ENCODE assay signal across 8 cellular contexts in genomic region chr17:35372846-35373531, GRCh38.
DNase-seq lines count a peak whose midpoint lies in the region; ATAC-seq and TF ChIP-seq lines count a peak whose summit lies in the region.

No MANE protein-coding gene starts in this region.

- peaks cover 25% of the 10 kb centered on the region for H3K9me3 Mint-ChIP-seq in activated naive CD8-positive, alpha-beta T cell treated with anti-CD3 and anti-CD28 coated beads, Interleukin-2, amount 50 U/mL, for 24 hours

- H3K27ac Mint-ChIP-seq in activated naive CD8-positive, alpha-beta T cell treated with anti-CD3 and anti-CD28 coated beads, Interleukin-2, amount 50 U/mL, for 24 hours, result peak overlapping the region; percentile 98

- DNase-seq in GM20000 (ENCODE audit: low spot score) (peak; percentile 26), NCI-H526 treated with DMSO at 0.1 percent for 48 hours (lab: John Stamatoyannopoulos, UW) (peak; percentile 67), GOT3 (lab: John Stamatoyannopoulos, UW) (no peak)
- DNase-seq in activated naive CD8-positive, alpha-beta T cell treated with anti-CD3 and anti-CD28 coated beads, Interleukin-2, amount 50 U/mL, for 24 hours, result peak; percentile 47
- DNase-seq in stimulated activated CD4-positive, alpha-beta T cell treated with anti-CD3 and anti-CD28 coated beads, Interleukin-4, amount 100 ng/mL, for 1 hour, result peak; percentile 15

- H3K9ac ChIP-seq in BLaER1, result peak overlapping the region; percentile 91
- H3K9ac ChIP-seq in iPS-20b (ENCODE audit: low read depth, low read length), result no peak overlapping the region

- peaks cover 20% of the 10 kb centered on the region for H4K20me1 ChIP-seq in BLaER1

- ATAC-seq in activated naive CD8-positive, alpha-beta T cell treated with anti-CD3 and anti-CD28 coated beads, Interleukin-2, amount 50 U/mL, for 24 hours, result peak; percentile 18
- no peak for ATAC-seq in HG03045 (IDR thresholded peaks at IDR 0.05; ENCODE audit: unreplicated experiment)

- no peaks in the 10 kb centered on the region for H3K27me3 Mint-ChIP-seq in activated naive CD8-positive, alpha-beta T cell treated with anti-CD3 and anti-CD28 coated beads, Interleukin-2, amount 50 U/mL, for 24 hours

- peaks cover 65% of the 10 kb centered on the region for H3K4me1 Mint-ChIP-seq in activated naive CD8-positive, alpha-beta T cell treated with anti-CD3 and anti-CD28 coated beads, Interleukin-2, amount 50 U/mL, for 24 hours

- H3K4me1 ChIP-seq in BLaER1 (peaks cover 49% of the 10 kb centered on the region), iPS-20b (ENCODE audit: insufficient read depth, low read length) (no peaks in the 10 kb centered on the region)

- no peak for TF ChIP-seq CTCF in GM20000 (IDR thresholded peaks at IDR 0.05; ENCODE audit: extremely low read depth, missing control alignments)

- peak overlapping the region; percentile 81 for H3K4me2 ChIP-seq in BLaER1

- H3K4me3 Mint-ChIP-seq in activated naive CD8-positive, alpha-beta T cell treated with anti-CD3 and anti-CD28 coated beads, Interleukin-2, amount 50 U/mL, for 24 hours, result peak overlapping the region; percentile 96

- H3K27ac ChIP-seq in BLaER1 (peak overlapping the region; percentile 93), iPS-20b (ENCODE audit: low read length) (no peak overlapping the region)

- H3K36me3 ChIP-seq in BLaER1, result peaks cover 28% of the 10 kb centered on the region
- no peaks in the 10 kb centered on the region for H3K36me3 ChIP-seq in iPS-20b (ENCODE audit: insufficient read depth, low read depth, low read length)

- no peaks in the 10 kb centered on the region for H3K27me3 ChIP-seq in BLaER1
- peaks cover 90% of the 10 kb centered on the region for H3K27me3 ChIP-seq in iPS-20b (ENCODE audit: insufficient read depth, low read length)

- H3K36me3 Mint-ChIP-seq in activated naive CD8-positive, alpha-beta T cell treated with anti-CD3 and anti-CD28 coated beads, Interleukin-2, amount 50 U/mL, for 24 hours (ENCODE audit: low read depth), result peaks cover 37% of the 10 kb centered on the region

- H3K9me3 ChIP-seq in BLaER1 (peaks cover 22% of the 10 kb centered on the region), iPS-20b (ENCODE audit: insufficient read depth, low read depth, low read length) (no peaks in the 10 kb centered on the region)

- H3K4me3 ChIP-seq in BLaER1, result peak overlapping the region; percentile 83
- peak overlapping the region; percentile 70 for H3K4me3 ChIP-seq in iPS-20b (ENCODE audit: low read length)
